21 cellular contexts compared by ENCODE assay signal in genomic region chr4:125266901-125267601, GRCh38. TPM values are rescaled to one million over a fixed set of nuclear protein-coding genes. Genes with fewer than 3 reads are reported as not detected.
A peak's percentile ranks its signal among the peaks of the same experiment; 100 is the strongest.
DNase-seq lines count a peak whose midpoint lies in the region; ATAC-seq, FAIRE-seq and TF ChIP-seq lines count a peak whose summit lies in the region.
"Had no signal": no experiment of that assay in that cellular context is flagged by ENCODE, and none has a peak within 500 bp of the region (broad histone marks: within the 10 kb centered on the region; RNA-seq: fewer than 3 reads in every experiment).

No MANE protein-coding gene starts in this region.

- TF ChIP-seq CTCF in cardiac fibroblast (IDR thresholded peaks at IDR 0.05; ENCODE audit: low read depth, low read length) = no peak
- no peak for TF ChIP-seq CTCF in gastrocnemius medialis (IDR thresholded peaks at IDR 0.05 in 4 of 5, conservative IDR thresholded peaks at IDR 0.05 in 1 of 5)
- TF ChIP-seq CTCF in CD4-positive, alpha-beta T cell (IDR thresholded peaks at IDR 0.05) = no peak

- no peaks in the 10 kb centered on the region for H3K27me3 Mint-ChIP-seq in CD4-positive, alpha-beta T cell
- H3K27me3 Mint-ChIP-seq: activated CD8-positive, alpha-beta T cell treated with anti-CD3 and anti-CD28 coated beads for 36 hours had no signal

- FAIRE-seq in HTR-8/SVneo (lab: Jason Lieb, UNC) = no peak
- FAIRE-seq: G401.6, GM18507 had no signal

- POLR2A ChIA-PET in CD4-positive, alpha-beta T cell (lab: Charles Lee) = no interaction called here

- H3K9me3 ChIP-seq in gastrocnemius medialis = no peaks in the 10 kb centered on the region
- H3K9me3 ChIP-seq in CD4-positive, alpha-beta T cell (ENCODE audit: control insufficient read depth, low read length) = no peaks in the 10 kb centered on the region
- H3K9me3 ChIP-seq: body of pancreas had no signal

- in situ Hi-C loops in gastrocnemius medialis (cut with MboI; ENCODE audit: low sequenced_read_pairs in 4 of 4) = no loop called here

- no peaks in the 10 kb centered on the region for H3K4me1 Mint-ChIP-seq in CD4-positive, alpha-beta T cell (ENCODE audit: low read depth)
- H3K4me1 Mint-ChIP-seq: immature natural killer cell; stimulated activated effector memory CD8-positive, alpha-beta T cell treated with anti-CD3 and anti-CD28 coated beads, Interleukin-12 subunit alpha, Interleukin-12 subunit beta, amount 100 ng/mL, for 72 hours had no signal

- no peak overlapping the region for H3K4me3 Mint-ChIP-seq in CD4-positive, alpha-beta T cell
- H3K4me3 Mint-ChIP-seq: activated CD8-positive, alpha-beta T cell treated with anti-CD3 and anti-CD28 coated beads for 36 hours; H9; immature natural killer cell; stimulated activated effector memory CD8-positive, alpha-beta T cell treated with anti-CD3 and anti-CD28 coated beads, Interleukin-12 subunit alpha, Interleukin-12 subunit beta, amount 100 ng/mL, for 72 hours had no signal

- no peaks in the 10 kb centered on the region for H3K27me3 ChIP-seq in gastrocnemius medialis
- H3K27me3 ChIP-seq in CD4-positive, alpha-beta T cell (ENCODE audit: control insufficient read depth, insufficient read depth, low read length) = no peaks in the 10 kb centered on the region
- H3K27me3 ChIP-seq: body of pancreas had no signal

- no peak overlapping the region for H3K27ac Mint-ChIP-seq in CD4-positive, alpha-beta T cell
- H3K27ac Mint-ChIP-seq: activated CD8-positive, alpha-beta T cell treated with anti-CD3 and anti-CD28 coated beads for 36 hours; activated T-helper 2 cell treated with anti-CD3 and anti-CD28 coated beads, Interferon-gamma antibody, Interleukin-2, Interleukin-4, amounts not matched to agents 10 μg/mL and 5 μg/mL and 100 μg/mL, durations not matched to agents 14 hours and 24 hours and 36 hours; immature natural killer cell; stimulated activated effector memory CD8-positive, alpha-beta T cell treated with anti-CD3 and anti-CD28 coated beads, Interleukin-12 subunit alpha, Interleukin-12 subunit beta, amount 100 ng/mL, for 72 hours had no signal

- H3K4me3 ChIP-seq in cardiac fibroblast (replicated peaks in 1 of 2; ENCODE audit: low read depth in 2 of 2, low read length in 2 of 2) (peak overlapping the region in 1 of 2 donors; percentile 25), gastrocnemius medialis (no peak overlapping the region)
- H3K4me3 ChIP-seq: body of pancreas had no signal

- CTCF ChIA-PET in CD4-positive, alpha-beta T cell (lab: Charles Lee) = no interaction called here

- intact Hi-C loops in gastrocnemius medialis (cut with DNase I; ENCODE audit: low total_unique reads) = no loop called here
- intact Hi-C loops in CD4-positive, alpha-beta T cell (cut with DNase I, micrococcal nuclease) = no loop called here

- H3K36me3 Mint-ChIP-seq in CD4-positive, alpha-beta T cell (ENCODE audit: low read depth) = no peaks in the 10 kb centered on the region
- H3K36me3 Mint-ChIP-seq: immature natural killer cell; stimulated activated effector memory CD8-positive, alpha-beta T cell treated with anti-CD3 and anti-CD28 coated beads, Interleukin-12 subunit alpha, Interleukin-12 subunit beta, amount 100 ng/mL, for 72 hours had no signal

- TF ChIP-seq POLR2A in gastrocnemius medialis (IDR thresholded peaks at IDR 0.05) = no peak

- H3K27ac ChIP-seq in gastrocnemius medialis = no peak overlapping the region
- H3K27ac ChIP-seq in CD4-positive, alpha-beta T cell (ENCODE audit: low read depth, low read length) = no peak overlapping the region
- H3K27ac ChIP-seq: body of pancreas had no signal

- no peaks in the 10 kb centered on the region for H3K9me3 Mint-ChIP-seq in CD4-positive, alpha-beta T cell
- H3K9me3 Mint-ChIP-seq: activated CD8-positive, alpha-beta T cell treated with anti-CD3 and anti-CD28 coated beads for 36 hours; activated T-helper 2 cell treated with anti-CD3 and anti-CD28 coated beads, Interferon-gamma antibody, Interleukin-2, Interleukin-4, amounts not matched to agents 10 μg/mL and 5 μg/mL and 100 μg/mL, durations not matched to agents 14 hours and 24 hours and 36 hours had no signal

- DNase-seq in AG08396 (ENCODE audit: low spot score) (peak; percentile 11), HTR-8/SVneo (ENCODE audit: insufficient read length, low spot score) (peak; percentile 20), cardiac fibroblast (ENCODE audit: low read depth in 2 of 2) (peak; percentile 74 to 93), iris pigment epithelial cell (ENCODE audit: low read depth) (peak; percentile 89), gastrocnemius medialis (no peak)
- DNase-seq in CD4-positive, alpha-beta T cell = no peak
- DNase-seq: activated CD8-positive, alpha-beta T cell treated with anti-CD3 and anti-CD28 coated beads for 36 hours; body of pancreas; C1 segment of cervical spinal cord; H9; immature natural killer cell; NCI-H2227 treated with DMSO at 0.1 percent for 48 hours; stimulated activated CD4-positive, alpha-beta T cell treated with anti-CD3 and anti-CD28 coated beads, Interleukin-4, amount 100 ng/mL, for 1 hour; T1000 had no signal

- no peaks in the 10 kb centered on the region for H3K4me1 ChIP-seq in gastrocnemius medialis
- H3K4me1 ChIP-seq: body of pancreas had no signal

- ATAC-seq in GM18517 (IDR thresholded peaks at IDR 0.05; ENCODE audit: unreplicated experiment) (no peak), gastrocnemius medialis (no peak), HG02588 (IDR thresholded peaks at IDR 0.05; ENCODE audit: unreplicated experiment) (no peak)
- ATAC-seq in CD4-positive, alpha-beta T cell (ENCODE audit: poor library complexity) = no peak
- ATAC-seq: activated CD8-positive, alpha-beta T cell treated with anti-CD3 and anti-CD28 coated beads for 36 hours; body of pancreas; Panc1; stimulated activated effector memory CD8-positive, alpha-beta T cell treated with anti-CD3 and anti-CD28 coated beads, Interleukin-12 subunit alpha, Interleukin-12 subunit beta, amount 100 ng/mL, for 72 hours had no signal

- no peaks in the 10 kb centered on the region for H3K36me3 ChIP-seq in gastrocnemius medialis

RNA-seq across cellular contexts. Expression of gene FAT4, which starts 47.7 kb away (rescaled TPM):
- total RNA-seq in gastrocnemius medialis = 1 to 10 TPM; 3.4 to 5.3 (median 3.9) TPM
- not detected for total RNA-seq in CD4-positive, alpha-beta T cell
- total RNA-seq: activated CD8-positive, alpha-beta T cell treated with anti-CD3 and anti-CD28 coated beads for 36 hours; activated T-helper 2 cell treated with anti-CD3 and anti-CD28 coated beads, Interferon-gamma antibody, Interleukin-2, Interleukin-4, amounts not matched to agents 10 μg/mL and 5 μg/mL and 100 μg/mL, durations not matched to agents 14 hours and 24 hours and 36 hours had no signal

Comparison
In these comparisons a context has a peak if more than half of its experiments do, and no peak if none do; other contexts are left out.
1. DNase-seq: peak in AG08396 (single experiment), HTR-8/SVneo (single experiment), cardiac fibroblast (2 of 2) and iris pigment epithelial cell (single experiment); none in gastrocnemius medialis (0 of 2) and CD4-positive, alpha-beta T cell (0 of 10).
2. RNA of gene FAT4, which starts 47.7 kb away (total RNA-seq): 3.4 to 5.3 TPM in gastrocnemius medialis; not detected in CD4-positive, alpha-beta T cell; every median in the first group is over 4 times any median in the second.